8 cellular contexts compared by ENCODE assay signal in genomic region chr1:65431111-65431705, GRCh38. TPM values are rescaled to one million over a fixed set of nuclear protein-coding genes. Genes with fewer than 3 reads are reported as not detected.
DNase-seq lines count a peak whose midpoint lies in the region; ATAC-seq, FAIRE-seq and TF ChIP-seq lines count a peak whose summit lies in the region.

No MANE protein-coding gene starts in this region.

- H3K9me2 ChIP-seq in OCI-LY1 (ENCODE audit: low read depth, low read length): no peaks in the 10 kb centered on the region

- H3K9me3 ChIP-seq in OCI-LY1 (ENCODE audit: low read length) (no peaks in the 10 kb centered on the region), sigmoid colon (no peaks in the 10 kb centered on the region)

- H3K27ac ChIP-seq in OCI-LY1 (ENCODE audit: low read depth, low read length, poor library complexity, severe bottlenecking) (no peak overlapping the region), sigmoid colon (peak overlapping the region in 1 of 4 donors; percentile 55)

- ATAC-seq in HG03139 (IDR thresholded peaks at IDR 0.05; ENCODE audit: unreplicated experiment) (peak; percentile 53), GM21515 (IDR thresholded peaks at IDR 0.05; ENCODE audit: unreplicated experiment) (no peak)

- no peaks in the 10 kb centered on the region for H3K79me2 ChIP-seq in OCI-LY1 (ENCODE audit: insufficient read depth, low read length)

- no peak for TF ChIP-seq EP300 in sigmoid colon (IDR thresholded peaks at IDR 0.05)

- no peak overlapping the region for H3K4me3 ChIP-seq in OCI-LY1 (ENCODE audit: low read depth, low read length, poor library complexity, severe bottlenecking)
- no peak overlapping the region for H3K4me3 ChIP-seq in sigmoid colon

- peak; percentile 68 for TF ChIP-seq CTCF in OCI-LY1 (IDR thresholded peaks at IDR 0.05; ENCODE audit: low read length)
- TF ChIP-seq CTCF in sigmoid colon (IDR thresholded peaks at IDR 0.05): peak in 2 of 4 experiments; percentile 30 to 39

- H3F3A ChIP-seq in OCI-LY1 (ENCODE audit: insufficient read depth, low read length): no peaks in the 10 kb centered on the region

- intact Hi-C loops in sigmoid colon (cut with DNase I): loop anchor here (2.0 kb wide), 1 partner anchor 256 kb away; no protein-coding TSS in a partner anchor

- no peaks in the 10 kb centered on the region for H3K27me3 ChIP-seq in OCI-LY1 (ENCODE audit: insufficient read depth, low read length)
- no peaks in the 10 kb centered on the region for H3K27me3 ChIP-seq in sigmoid colon

- DNase-seq in NOMO-1 treated with DMSO at 0.1 percent for 48 hours (lab: John Stamatoyannopoulos, UW; ENCODE audit: unreplicated experiment): peak; percentile 19
- no peak for DNase-seq in NOMO-1 treated with dmso at 0.1 percent for 144 hours (lab: John Stamatoyannopoulos, UW; ENCODE audit: unreplicated experiment)
- DNase-seq in pons (ENCODE audit: low spot score): peak; percentile 80
- DNase-seq in sigmoid colon: no peak

- H3K4me1 ChIP-seq in OCI-LY1 (ENCODE audit: insufficient read depth, low read length, severe bottlenecking) (no peaks in the 10 kb centered on the region), sigmoid colon (peaks cover 0 to 8% (median 6%) of the 10 kb centered on the region in 4 donors)

- H3K36me3 ChIP-seq in OCI-LY1 (ENCODE audit: insufficient read depth, low read length) (peaks cover 28% of the 10 kb centered on the region), sigmoid colon (peaks cover 0 to 64% (median 12%) of the 10 kb centered on the region in 4 donors)

- no peak overlapping the region for H2AFZ ChIP-seq in OCI-LY1 (ENCODE audit: low read length)

- no peaks in the 10 kb centered on the region for H4K20me1 ChIP-seq in OCI-LY1 (ENCODE audit: insufficient read depth, low read length)

- WGBS in sigmoid colon, 2 donors: 31 to 63% methylated on average over 1 of the region's 1 CpG

- H3K9ac ChIP-seq in OCI-LY1 (ENCODE audit: low read length): no peak overlapping the region

- no peak overlapping the region for H3K4me2 ChIP-seq in OCI-LY1 (ENCODE audit: low read length)

- FAIRE-seq in endometrium (lab: Jason Lieb, UNC): peak; percentile 86

- TF ChIP-seq POLR2A in sigmoid colon (IDR thresholded peaks at IDR 0.05): no peak

RNA-seq across cellular contexts. Expression of gene LEPR, which starts 10.7 kb away (rescaled TPM):
- total RNA-seq in sigmoid colon: 10 to 100 TPM in 2 of 4 donors, 1 to 10 TPM in 2; 5.3 to 24.7 (median 9.9) TPM
- 1 to 10 TPM in 1 of 3 donors, under 1 TPM in 2; 0.46 to 2.6 (median 0.60) TPM for polyA plus RNA-seq in sigmoid colon

RNA-seq across cellular contexts. Expression of gene LEPROT, which starts 10.7 kb away (rescaled TPM):
- 10 to 100 TPM; 48.2 to 67.8 (median 57.0) TPM for total RNA-seq in sigmoid colon
- 10 to 100 TPM; 14.3 to 29.8 (median 15.6) TPM for polyA plus RNA-seq in sigmoid colon

Comparison
In these comparisons a context has a peak if more than half of its experiments do, and no peak if none do; other contexts are left out.
1. DNase-seq: peak in NOMO-1 treated with DMSO at 0.1 percent for 48 hours (single experiment) and pons (single experiment); none in NOMO-1 treated with dmso at 0.1 percent for 144 hours (single experiment) and sigmoid colon (single experiment).